Comparison of ENCODE assay signal across 8 cellular contexts in the genomic region with DNA sequence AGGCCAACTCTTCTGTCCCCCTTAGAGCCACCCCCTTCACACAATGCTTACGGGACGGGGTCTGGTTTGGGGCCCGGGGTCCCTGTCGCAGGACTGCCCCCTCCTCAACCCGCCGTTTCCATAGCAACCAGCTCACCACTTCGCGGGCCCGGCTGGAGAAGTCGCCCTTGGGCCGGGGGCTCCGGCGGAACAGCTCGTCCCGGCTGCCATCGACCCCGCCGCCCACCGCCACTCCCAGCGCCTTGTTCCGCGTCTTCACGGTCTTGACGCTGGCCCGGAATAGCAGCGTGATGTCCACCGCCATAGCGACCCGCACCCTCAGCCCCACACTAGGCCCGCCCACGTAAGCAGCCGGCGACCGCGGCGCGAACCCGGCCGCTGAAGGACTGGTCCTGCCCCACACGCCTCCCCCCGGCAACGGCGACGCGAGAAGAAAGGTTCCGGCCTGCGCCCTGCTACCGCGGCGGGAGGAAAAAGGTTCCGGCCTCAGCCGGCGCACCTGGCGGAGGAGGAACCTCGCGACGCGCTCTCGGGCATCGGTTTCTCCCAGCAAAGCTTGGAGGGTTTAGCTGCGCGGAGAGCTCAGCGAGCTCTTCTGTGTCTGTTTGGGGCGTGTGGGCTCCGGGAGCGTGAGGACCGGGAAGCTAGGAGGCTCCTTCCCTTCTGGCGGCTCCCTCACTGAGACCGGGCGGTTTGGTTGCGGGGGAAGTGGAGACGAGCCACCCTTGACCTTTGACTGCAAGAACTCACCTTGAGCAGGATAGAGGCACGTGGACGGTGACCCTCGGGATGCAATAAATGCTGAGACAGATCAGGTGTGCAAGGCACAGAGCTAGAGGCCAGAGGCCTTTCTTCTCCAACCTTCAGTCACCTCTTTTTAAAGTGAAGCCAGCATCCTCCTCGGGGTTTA. TPM values are rescaled to one million over a fixed set of nuclear protein-coding genes. Genes with fewer than 3 reads are reported as not detected.
DNase-seq lines count a peak whose midpoint lies in the region; ATAC-seq and TF ChIP-seq lines count a peak whose summit lies in the region.

A gene (minus strand): TSS at position 388 of the 910 bp plus-strand sequence. CDS start 84 bp downstream, at position 304.

- peak within 1 kb of the TSS; percentile 92 for H2AFZ ChIP-seq in trophoblast cell (ENCODE audit: insufficient read depth, low read length, poor library complexity)

- TF ChIP-seq CTCF in GM12872 (IDR thresholded peaks at IDR 0.05; ENCODE audit: insufficient read depth, low read depth, low read length) (0 out of 3 replicates have a peak, but pooled peaks have one; percentile 8), cardiac muscle cell (IDR thresholded peaks at IDR 0.05; ENCODE audit: low read depth, low read length) (no peak), transverse colon (IDR thresholded peaks at IDR 0.05) (peak in 2 of 5 experiments; percentile 12 to 18)

- H3K9me3 Mint-ChIP-seq in activated naive CD8-positive, alpha-beta T cell treated with anti-CD3 and anti-CD28 coated beads, Interleukin-2, amount 50 U/mL, for 24 hours, result no peaks in the 10 kb centered on the region

- DNase-seq in NCI-H1105 (lab: John Stamatoyannopoulos, UW), result peak; percentile 35
- DNase-seq in SW480 (ENCODE audit: low spot score), result peak; percentile 73
- DNase-seq in activated naive CD8-positive, alpha-beta T cell treated with anti-CD3 and anti-CD28 coated beads, Interleukin-2, amount 50 U/mL, for 24 hours, result peak; percentile 94
- peak; percentile 93 for DNase-seq in cardiac muscle cell (ENCODE audit: low read depth in 1 of 2, low spot score in 1 of 2)
- peak; percentile 72 to 93 for DNase-seq in trophoblast cell
- DNase-seq in transverse colon, result peak; percentile 90

- peak within 1 kb of the TSS; percentile 93 for H3K27ac Mint-ChIP-seq in activated naive CD8-positive, alpha-beta T cell treated with anti-CD3 and anti-CD28 coated beads, Interleukin-2, amount 50 U/mL, for 24 hours

- H3K9ac ChIP-seq in trophoblast cell (ENCODE audit: low read length), result peak within 1 kb of the TSS; percentile 79

- peaks cover 8% of the 10 kb centered on the region for H3K79me2 ChIP-seq in trophoblast cell (ENCODE audit: control insufficient read depth, insufficient read depth, low read length, poor library complexity)

- ATAC-seq in HG02623 (IDR thresholded peaks at IDR 0.05; ENCODE audit: unreplicated experiment), result peak; percentile 79
- ATAC-seq in activated naive CD8-positive, alpha-beta T cell treated with anti-CD3 and anti-CD28 coated beads, Interleukin-2, amount 50 U/mL, for 24 hours, result peak; percentile 94

- H3K4me3 Mint-ChIP-seq in activated naive CD8-positive, alpha-beta T cell treated with anti-CD3 and anti-CD28 coated beads, Interleukin-2, amount 50 U/mL, for 24 hours, result peak within 1 kb of the TSS; percentile 95

- H3K4me3 ChIP-seq in cardiac muscle cell (peak within 1 kb of the TSS; percentile 57), trophoblast cell (ENCODE audit: low read depth, low read length) (peak within 1 kb of the TSS; percentile 95), transverse colon (peak within 1 kb of the TSS; percentile 82 to 94 (median 89))

- H3K36me3 Mint-ChIP-seq in activated naive CD8-positive, alpha-beta T cell treated with anti-CD3 and anti-CD28 coated beads, Interleukin-2, amount 50 U/mL, for 24 hours (ENCODE audit: low read depth), result peaks cover 2% of the 10 kb centered on the region

- peak within 1 kb of the TSS; percentile 88 for H3K4me2 ChIP-seq in trophoblast cell (ENCODE audit: low read length)

- peak within 1 kb of the TSS; percentile 44 for H2AK5ac ChIP-seq in trophoblast cell (ENCODE audit: low read length)

- peak within 1 kb of the TSS; percentile 56 for H3K14ac ChIP-seq in trophoblast cell (ENCODE audit: low read length)

- H3K27ac ChIP-seq in cardiac muscle cell (peak within 1 kb of the TSS; percentile 59), trophoblast cell (ENCODE audit: low read depth, low read length) (peak within 1 kb of the TSS; percentile 58), transverse colon (peak within 1 kb of the TSS; percentile 83 to 93 (median 90))

- peak within 1 kb of the TSS; percentile 87 for H4K91ac ChIP-seq in trophoblast cell (ENCODE audit: low read depth, low read length)

- H3K27me3 Mint-ChIP-seq in activated naive CD8-positive, alpha-beta T cell treated with anti-CD3 and anti-CD28 coated beads, Interleukin-2, amount 50 U/mL, for 24 hours, result no peaks in the 10 kb centered on the region

- TF ChIP-seq EP300 in transverse colon (IDR thresholded peaks at IDR 0.05; ENCODE audit: low read depth), result no peak

- H4K8ac ChIP-seq in trophoblast cell (ENCODE audit: low read depth, low read length), result peak within 1 kb of the TSS; percentile 92

- H3K9me3 ChIP-seq in cardiac muscle cell (ENCODE audit: low read depth), result no peaks in the 10 kb centered on the region
- no peaks in the 10 kb centered on the region for H3K9me3 ChIP-seq in trophoblast cell (ENCODE audit: insufficient read depth, low read depth, low read length)
- no peaks in the 10 kb centered on the region for H3K9me3 ChIP-seq in transverse colon

- H3K4me1 Mint-ChIP-seq in activated naive CD8-positive, alpha-beta T cell treated with anti-CD3 and anti-CD28 coated beads, Interleukin-2, amount 50 U/mL, for 24 hours, result peaks cover 47% of the 10 kb centered on the region

- peaks cover 9% of the 10 kb centered on the region for H3K79me1 ChIP-seq in trophoblast cell (ENCODE audit: low read length)

- no peak within 1 kb of the TSS for H3K23ac ChIP-seq in trophoblast cell (ENCODE audit: low read length)

- H2BK5ac ChIP-seq in trophoblast cell (ENCODE audit: low read depth, low read length, poor library complexity), result peak within 1 kb of the TSS; percentile 18

- H2BK120ac ChIP-seq in trophoblast cell (ENCODE audit: insufficient read depth, low read length, poor library complexity), result peak within 1 kb of the TSS; percentile 50

- H2BK12ac ChIP-seq in trophoblast cell (ENCODE audit: low read length), result no peak within 1 kb of the TSS

- peak within 1 kb of the TSS; percentile 78 for H3K4ac ChIP-seq in trophoblast cell (ENCODE audit: low read depth, low read length)

- H4K12ac ChIP-seq in trophoblast cell (ENCODE audit: low read depth, low read length), result peak within 1 kb of the TSS; percentile 85

- peak; percentile 91 for TF ChIP-seq POLR2A in transverse colon (IDR thresholded peaks at IDR 0.05)

- peaks cover 13% of the 10 kb centered on the region for H3K4me1 ChIP-seq in cardiac muscle cell (ENCODE audit: low read depth)
- H3K4me1 ChIP-seq in trophoblast cell (ENCODE audit: control insufficient read depth in 1 of 2, insufficient read depth in 2 of 2, low read length in 2 of 2), result peaks cover 0 to 2% of the 10 kb centered on the region in 2 experiments
- H3K4me1 ChIP-seq in transverse colon, result peaks cover 17 to 33% (median 22%) of the 10 kb centered on the region in 4 donors

- WGBS in trophoblast cell (ENCODE audit: extremely low coverage, insufficient coverage, insufficient read length), result no CpG with 5 or more reads among the region's 76 CpGs
- 1% methylated on average over 75 of the region's 76 CpGs; no CpG with 5 or more reads in 1 of the 2 donors for WGBS in transverse colon (ENCODE audit: low coverage in 1 of 2), 2 donors

- peak within 1 kb of the TSS; percentile 94 for H3K18ac ChIP-seq in trophoblast cell (ENCODE audit: low read length)

- H3K36me3 ChIP-seq in cardiac muscle cell, result peaks cover 3% of the 10 kb centered on the region
- no peaks in the 10 kb centered on the region for H3K36me3 ChIP-seq in trophoblast cell (ENCODE audit: control insufficient read depth in 1 of 2, insufficient read depth in 2 of 2, low read length in 2 of 2)
- no peaks in the 10 kb centered on the region for H3K36me3 ChIP-seq in transverse colon

- in situ Hi-C loops in transverse colon (cut with MboI; ENCODE audit: low pct_ligation_motif_present in 1 of 4, low pct_unique_long_range_greater_than_20kb in 1 of 4, low sequenced_read_pairs in 3 of 4), result no loop called here

- intact Hi-C loops in transverse colon (cut with DNase I; ENCODE audit: low total_unique reads), result no loop called here

- H3K27me3 ChIP-seq in cardiac muscle cell, result no peaks in the 10 kb centered on the region
- no peaks in the 10 kb centered on the region for H3K27me3 ChIP-seq in trophoblast cell (ENCODE audit: insufficient read depth, low read length)
- H3K27me3 ChIP-seq in transverse colon, result no peaks in the 10 kb centered on the region

RNA-seq across cellular contexts. Expression of the gene that starts here (rescaled TPM):
- 50.1 and 63.3 TPM in 2 replicates for total RNA-seq in cardiac muscle cell
- 29.8 and 36.6 TPM in 2 replicates for polyA plus RNA-seq in cardiac muscle cell
- polyA plus RNA-seq in trophoblast cell (2013), result 30.1 and 32.5 TPM in 2 replicates
- 10 to 100 TPM in 3 of 4 donors, 1 to 10 TPM in 1; 9.2 to 56.9 (median 42.1) TPM for total RNA-seq in transverse colon

Comparison
In these comparisons a context has a peak if more than half of its experiments do, and no peak if none do; other contexts are left out.
1. Peak in every context shown above with its lines: DNase-seq, ATAC-seq, H3K4me3 ChIP-seq and H3K27ac ChIP-seq.
2. DNase-seq: peak in every context shown above with its lines; median percentile 94 in activated naive CD8-positive, alpha-beta T cell treated with anti-CD3 and anti-CD28 coated beads, Interleukin-2, amount 50 U/mL, for 24 hours; 93 in cardiac muscle cell; 90 in transverse colon; 82 in trophoblast cell; 73 in SW480; 35 in NCI-H1105.